19 cellular contexts compared by ENCODE assay signal in the genomic region with DNA sequence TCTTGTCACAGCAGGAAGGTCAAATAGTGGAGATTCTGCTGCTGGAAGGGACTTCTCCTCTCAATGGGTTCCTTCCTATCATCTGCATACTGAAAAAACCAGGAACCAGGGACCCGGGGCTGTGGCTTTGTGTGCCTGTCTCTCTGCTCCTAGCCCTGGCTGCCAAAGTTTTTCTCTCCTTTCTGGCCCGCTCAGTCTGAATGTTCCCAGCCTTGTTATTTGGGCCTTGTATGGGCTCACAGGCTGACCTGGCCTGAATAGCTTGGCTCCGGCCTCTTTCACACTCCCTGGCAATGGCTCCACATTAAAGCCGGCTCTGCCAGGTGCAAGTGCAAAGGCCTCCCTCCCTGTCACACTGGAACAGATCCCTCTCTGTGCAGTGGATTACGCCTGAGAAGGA.
DNase-seq lines count a peak whose midpoint lies in the region; ATAC-seq, FAIRE-seq and TF ChIP-seq lines count a peak whose summit lies in the region.
"Had no signal": no experiment of that assay in that cellular context is flagged by ENCODE, and none has a peak within 500 bp of the region (broad histone marks: within the 10 kb centered on the region; RNA-seq: fewer than 3 reads in every experiment).

No MANE protein-coding gene starts in this region.

- TF ChIP-seq RAD21 in liver (IDR thresholded peaks at IDR 0.05) (peak; percentile 12 to 36), HepG2 (CRISPR knock-in tag; IDR thresholded peaks at IDR 0.05) (no peak)

- POLR2A ChIA-PET in HepG2 (lab: Yijun Ruan, JAX) (no interaction called here), MCF 10A (lab: Yijun Ruan, JAX) (no interaction called here)

- H3K27ac ChIP-seq in liver (ENCODE audit: low read depth in 1 of 2, low read length in 2 of 2) (peak overlapping the region in 1 of 2 donors; percentile 1), HepG2 (ENCODE audit: extremely low read length, insufficient read depth, low read length) (no peak overlapping the region), left ventricle myocardium inferior (replicated peaks) (peak overlapping the region; percentile 75), upper lobe of right lung (no peak overlapping the region)
- H3K27ac ChIP-seq: KMS-11, neutrophil had no signal

- ATAC-seq in HepG2 (no peak), HG03521 (IDR thresholded peaks at IDR 0.05; ENCODE audit: unreplicated experiment) (no peak), upper lobe of right lung (no peak)
- ATAC-seq: CD8-positive, alpha-beta T cell had no signal

- in situ Hi-C loops in HepG2 (cut with HindIII; ENCODE audit: extremely low pct_ligation_motif_present, low pct_unique_long_range_greater_than_20kb), result loop anchor here (5.0 kb wide), 2 partner anchors 91 to 411 kb away; no protein-coding TSS in a partner anchor

- H3K27me3 ChIP-seq in liver (ENCODE audit: control insufficient read depth in 4 of 4, insufficient read depth in 4 of 4, low read length in 3 of 4), result no peaks in the 10 kb centered on the region
- H3K27me3 ChIP-seq in HepG2 (ENCODE audit: control insufficient read depth in 1 of 2, insufficient read depth in 2 of 2, low read length in 2 of 2), result no peaks in the 10 kb centered on the region
- H3K27me3 ChIP-seq in left ventricle myocardium inferior (ENCODE audit: low read depth), result no peaks in the 10 kb centered on the region
- no peaks in the 10 kb centered on the region for H3K27me3 ChIP-seq in upper lobe of right lung
- H3K27me3 ChIP-seq: neutrophil, tibial nerve had no signal

- FAIRE-seq in HepG2 (lab: Jason Lieb, UNC), result no peak

- no peaks in the 10 kb centered on the region for H3K4me1 Mint-ChIP-seq in MCF 10A (ENCODE audit: insufficient read depth, unreplicated experiment)

- intact Hi-C loops in HepG2 (cut with micrococcal nuclease; ENCODE audit: unreplicated experiment), result loop anchor here (2.0 to 5.0 kb wide), 2 partner anchors 76 to 93 kb away; no protein-coding TSS in a partner anchor
- intact Hi-C loops in left ventricle myocardium inferior (cut with micrococcal nuclease), result loop anchor here (5.0 kb wide), 1 partner anchor 411 kb away; no protein-coding TSS in a partner anchor
- intact Hi-C loops in MCF 10A (cut with micrococcal nuclease), result loop anchor here (10.0 kb wide), 1 partner anchor 131 kb away; no protein-coding TSS in a partner anchor
- intact Hi-C loops in upper lobe of right lung (cut with DNase I), result loop anchor here (5.0 kb wide), 1 partner anchor 411 kb away; no protein-coding TSS in a partner anchor

- no peak overlapping the region for H3K9ac ChIP-seq in liver (ENCODE audit: low read depth in 1 of 2, low read length in 2 of 2)
- H3K9ac ChIP-seq in HepG2 (ENCODE audit: insufficient read depth, low read depth, low read length), result no peak overlapping the region
- H3K9ac ChIP-seq: KMS-11 had no signal

- H3K36me3 Mint-ChIP-seq in MCF 10A (ENCODE audit: insufficient read depth, unreplicated experiment), result peaks cover 18% of the 10 kb centered on the region

- H4K20me1 ChIP-seq in HepG2 (ENCODE audit: insufficient read depth, low read length), result no peaks in the 10 kb centered on the region

- H3K4me3 ChIP-seq in liver (ENCODE audit: low read depth in 1 of 3, low read length in 3 of 3), result no peak overlapping the region
- no peak overlapping the region for H3K4me3 ChIP-seq in HepG2 (replicated peaks in 1 of 3; ENCODE audit: insufficient read depth in 1 of 3, low read depth in 2 of 3, low read length in 3 of 3)
- no peak overlapping the region for H3K4me3 ChIP-seq in left ventricle myocardium inferior
- H3K4me3 ChIP-seq in upper lobe of right lung, result no peak overlapping the region
- H3K4me3 ChIP-seq: tibial nerve had no signal

- TF ChIP-seq EP300 in HepG2 (IDR thresholded peaks at IDR 0.05; ENCODE audit: low read depth in 2 of 2, low read length in 2 of 2) (no peak), HepG2 (CRISPR knock-in tag; IDR thresholded peaks at IDR 0.05; ENCODE audit: borderline replicate concordance) (no peak)

- H3K4me1 ChIP-seq in liver (ENCODE audit: control insufficient read depth in 4 of 4, insufficient read depth in 4 of 4, low read length in 3 of 4) (peaks cover 2 to 41% (median 22%) of the 10 kb centered on the region in 4 donors), HepG2 (ENCODE audit: insufficient read depth, low read length) (peaks cover 9% of the 10 kb centered on the region), left ventricle myocardium inferior (peaks cover 76% of the 10 kb centered on the region), upper lobe of right lung (no peaks in the 10 kb centered on the region)

- BruUV-seq in HepG2 (replicated peaks; lab: Mats Ljungman, UMichigan), result no TSS peak
- no TSS peak for BruUV-seq in MCF 10A (replicated peaks; lab: Mats Ljungman, UMichigan)

- no peak overlapping the region for H2AFZ ChIP-seq in HepG2 (ENCODE audit: low read length)

- H3K9me3 Mint-ChIP-seq in MCF 10A (ENCODE audit: unreplicated experiment), result no peaks in the 10 kb centered on the region
- H3K9me3 Mint-ChIP-seq: CD8-positive, alpha-beta T cell; central memory CD8-positive, alpha-beta T cell had no signal

- no peak for TF ChIP-seq POLR2A in HepG2 (IDR thresholded peaks at IDR 0.05; ENCODE audit: insufficient read depth in 1 of 2, low read depth in 2 of 2, low read length in 2 of 2)

- H3K9me3 ChIP-seq in liver (ENCODE audit: control insufficient read depth in 4 of 4, low read length in 3 of 4), result no peaks in the 10 kb centered on the region
- no peaks in the 10 kb centered on the region for H3K9me3 ChIP-seq in HepG2 (ENCODE audit: low read length)
- no peaks in the 10 kb centered on the region for H3K9me3 ChIP-seq in left ventricle myocardium inferior (replicated peaks)
- no peaks in the 10 kb centered on the region for H3K9me3 ChIP-seq in upper lobe of right lung
- H3K9me3 ChIP-seq: neutrophil, tibial nerve had no signal

- H3K27ac Mint-ChIP-seq in MCF 10A (ENCODE audit: low read depth, unreplicated experiment), result no peak overlapping the region
- H3K27ac Mint-ChIP-seq: CD8-positive, alpha-beta T cell had no signal

- H3K36me3 ChIP-seq in liver (ENCODE audit: control insufficient read depth in 4 of 4, insufficient read depth in 3 of 4, low read depth in 1 of 4, low read length in 3 of 4), result peaks cover 7 to 33% (median 16%) of the 10 kb centered on the region in 4 donors
- H3K36me3 ChIP-seq in HepG2 (replicated peaks in 1 of 2; ENCODE audit: control insufficient read depth in 1 of 2, insufficient read depth in 2 of 2, low read length in 2 of 2), result peaks cover 28 to 70% of the 10 kb centered on the region in 2 experiments
- peaks cover 55% of the 10 kb centered on the region for H3K36me3 ChIP-seq in left ventricle myocardium inferior
- H3K36me3 ChIP-seq in upper lobe of right lung, result peaks cover 61% of the 10 kb centered on the region

- no peak overlapping the region for H3K4me3 Mint-ChIP-seq in MCF 10A (ENCODE audit: unreplicated experiment)
- H3K4me3 Mint-ChIP-seq: CD8-positive, alpha-beta T cell; central memory CD8-positive, alpha-beta T cell had no signal

- DNase-seq in HepG2 (ENCODE audit: low spot score), result no peak
- no peak for DNase-seq in left ventricle myocardium inferior
- DNase-seq in putamen (ENCODE audit: low spot score), result peak; percentile 74
- no peak for DNase-seq in NCI-H2107 (lab: John Stamatoyannopoulos, UW)
- DNase-seq in MCF 10A (ENCODE audit: unreplicated experiment), result no peak
- DNase-seq in upper lobe of right lung, result no peak
- DNase-seq: 8988T; activated CD4-positive, CD25-positive, alpha-beta regulatory T cell; activated naive CD4-positive, alpha-beta T cell treated with anti-CD3 and anti-CD28 coated beads, Interleukin-2, amount 50 U/mL, for 16 hours; CD8-positive, alpha-beta T cell; NCI-H1694 treated with DMSO at 0.1 percent for 48 hours; NCI-H526; T-helper 1 cell had no signal

- H3K27me3 Mint-ChIP-seq in MCF 10A (ENCODE audit: insufficient read depth, unreplicated experiment), result no peaks in the 10 kb centered on the region
- H3K27me3 Mint-ChIP-seq: central memory CD8-positive, alpha-beta T cell had no signal

- no peak for TF ChIP-seq CTCF in liver (IDR thresholded peaks at IDR 0.05; ENCODE audit: low read depth, low read length, missing input control)
- TF ChIP-seq CTCF in HepG2 (CRISPR knock-in tag; IDR thresholded peaks at IDR 0.05), result no peak
- TF ChIP-seq CTCF in left ventricle myocardium inferior (IDR thresholded peaks at IDR 0.05; ENCODE audit: borderline replicate concordance), result no peak
- no peak for TF ChIP-seq CTCF in MCF 10A (IDR thresholded peaks at IDR 0.05; ENCODE audit: unreplicated experiment)
- no peak for TF ChIP-seq CTCF in upper lobe of right lung (IDR thresholded peaks at IDR 0.05)

- H3K79me2 ChIP-seq in HepG2 (ENCODE audit: insufficient read depth, low read length), result no peaks in the 10 kb centered on the region

- CTCF ChIA-PET in HepG2 (lab: Yijun Ruan, JAX; ENCODE audit: low intra/inter-chr PET ratio, low total read pairs), result no interaction called here
- CTCF ChIA-PET in MCF 10A (lab: Yijun Ruan, JAX), result interaction anchor here (1.3 to 16.7 kb wide), 9 partner anchors 24 to 413 kb away, joined by 3 to 604 read pairs (median 12); no protein-coding TSS in a partner anchor

- H3K4me2 ChIP-seq in HepG2 (ENCODE audit: low read depth, low read length), result no peak overlapping the region
- H3K4me2 ChIP-seq: KMS-11 had no signal

- 42% methylated on average over 5 of the region's 5 CpGs for WGBS in liver
- WGBS in HepG2 (ENCODE audit: low lambda C conversion rate), result 97% methylated on average over 5 of the region's 5 CpGs

TF ChIP-seq in liver, 16 proteins besides CTCF, POLR2A, EP300 and RAD21 (continues in another document):
- TF ChIP-seq HNF4G (IDR thresholded peaks at IDR 0.05), result no peak
- peak in 1 of 2 donors; percentile 10 for TF ChIP-seq RXRA (IDR thresholded peaks at IDR 0.05)
- TF ChIP-seq EGR1 (IDR thresholded peaks at IDR 0.05; ENCODE audit: low read depth in 2 of 2), result no peak
- TF ChIP-seq HNF4A (conservative IDR thresholded peaks at IDR 0.05), result peak in 1 of 2 donors; percentile 29

TF ChIP-seq in HepG2, 621 proteins besides CTCF, POLR2A, EP300 and RAD21 (continues in another document):
- TF ChIP-seq CEBPG (CRISPR knock-in tag; IDR thresholded peaks at IDR 0.05) (no peak), ZNF580 (CRISPR knock-in tag; IDR thresholded peaks at IDR 0.05; ENCODE audit: borderline replicate concordance, low read depth) (no peak), ZNF850 (CRISPR knock-in tag; conservative IDR thresholded peaks at IDR 0.05) (no peak)
